21 cellular contexts compared by ENCODE assay signal in the genomic region with DNA sequence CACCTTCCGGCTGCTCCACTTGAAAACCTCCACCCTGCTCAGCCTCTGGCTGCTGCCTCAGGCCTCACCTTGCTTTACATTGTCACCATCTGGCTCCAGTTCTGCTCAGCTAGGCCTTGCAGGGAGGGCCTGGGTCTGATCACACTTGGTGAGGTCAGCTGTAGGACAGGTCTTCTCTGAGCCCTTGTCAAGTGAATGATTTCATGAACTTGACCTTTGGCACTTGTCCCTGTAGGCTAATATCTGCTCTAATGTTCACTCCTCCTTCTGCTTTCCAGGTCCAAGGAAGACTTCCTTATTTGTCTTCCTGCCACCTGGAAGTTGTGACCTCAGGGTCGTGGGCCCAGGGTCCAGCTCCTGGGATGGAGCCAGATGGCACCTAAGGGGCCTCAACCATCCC.
"Had no signal": no experiment of that assay in that cellular context is flagged by ENCODE, and none has a peak within 500 bp of the region (broad histone marks: within the 10 kb centered on the region; RNA-seq: fewer than 3 reads in every experiment).

No MANE protein-coding gene starts in this region.

- H3K27me3 ChIP-seq: adrenal gland, suprapubic skin had no signal

- H3K27ac ChIP-seq: adrenal gland, suprapubic skin, VCaP had no signal

- DNase-seq: activated CD4-positive, alpha-beta T cell treated with anti-CD3 and anti-CD28 coated beads, Interleukin-2, amount 50 U/mL, for 1 hour; activated CD4-positive, CD25-positive, alpha-beta regulatory T cell treated with anti-CD3 and anti-CD28 coated beads, Interleukin-2, amount 50 U/mL, for 72 hours; activated CD8-positive, alpha-beta memory T cell treated with anti-CD3 and anti-CD28 coated beads, Interleukin-2, amount 50 U/mL, for 48 hours; activated gamma-delta T cell; activated T-cell treated with anti-CD3 and anti-CD28 coated beads, Interleukin-2, amount 50 U/mL, for 72 hours; adrenal gland; effector CD8-positive, alpha-beta T cell; natural killer cell; nucleus accumbens; posterior cingulate gyrus; stimulated activated CD4-positive, alpha-beta T cell treated with anti-CD3 and anti-CD28 coated beads, Interleukin-12 subunit alpha, Interleukin-12 subunit beta, amount 100 ng/mL, for 4 hours; stimulated activated CD4-positive, alpha-beta T cell treated with anti-CD3 and anti-CD28 coated beads, Interleukin-2, amount 100 ng/mL, for 24 hours; stimulated activated naive CD8-positive, alpha-beta T cell treated with anti-CD3 and anti-CD28 coated beads, Interleukin-15, Interleukin-2, amounts not matched to agents 100 U/mL and 50 U/mL, for 24 hours; T-helper 2 cell; trophoblast cell had no signal

- H3K36me3 ChIP-seq: adrenal gland had no signal

- ATAC-seq: activated naive CD4-positive, alpha-beta T cell treated with anti-CD3 and anti-CD28 coated beads, Interleukin-2, amount 50 U/mL, for 72 hours; activated T-cell treated with anti-CD3 and anti-CD28 coated beads, Interleukin-2, amount 50 U/mL, for 72 hours; natural killer cell; stimulated activated naive CD8-positive, alpha-beta T cell treated with anti-CD3 and anti-CD28 coated beads, Interleukin-15, Interleukin-2, amounts not matched to agents 100 U/mL and 50 U/mL, for 24 hours had no signal

- H3K27ac Mint-ChIP-seq: activated naive CD4-positive, alpha-beta T cell treated with anti-CD3 and anti-CD28 coated beads, Interleukin-2, amount 50 U/mL, for 72 hours; activated T-cell treated with anti-CD3 and anti-CD28 coated beads, Interleukin-2, amount 50 U/mL, for 72 hours; natural killer cell had no signal

- H3K4me3 ChIP-seq: adrenal gland, lung, suprapubic skin had no signal

- H3K9me3 ChIP-seq: adrenal gland, suprapubic skin had no signal

- H3K9me3 Mint-ChIP-seq: activated naive CD4-positive, alpha-beta T cell treated with anti-CD3 and anti-CD28 coated beads, Interleukin-2, amount 50 U/mL, for 72 hours; activated T-cell treated with anti-CD3 and anti-CD28 coated beads, Interleukin-2, amount 50 U/mL, for 72 hours; natural killer cell had no signal

- FAIRE-seq: astrocyte, bronchial epithelial cell had no signal

- H3K4me3 Mint-ChIP-seq: activated T-cell treated with anti-CD3 and anti-CD28 coated beads, Interleukin-2, amount 50 U/mL, for 72 hours; natural killer cell had no signal

- H3K36me3 Mint-ChIP-seq: activated naive CD4-positive, alpha-beta T cell treated with anti-CD3 and anti-CD28 coated beads, Interleukin-2, amount 50 U/mL, for 72 hours; natural killer cell had no signal
